ENCODE assay signal across 1 cellular context in genomic region chr18:2985628-2986027, GRCh38.
TF ChIP-seq lines count a peak whose summit lies in the region.

No MANE protein-coding gene starts in this region.

TF ChIP-seq in Ishikawa, 13 proteins besides CTCF, POLR2A, EP300 and RAD21 (continued from another document):
- TF ChIP-seq REST (IDR thresholded peaks at IDR 0.05; ENCODE audit: low read depth) (no peak), TAF1 (IDR thresholded peaks at IDR 0.05; ENCODE audit: low read depth) (no peak), MAX (IDR thresholded peaks at IDR 0.05) (no peak), CREB1 (IDR thresholded peaks at IDR 0.05; ENCODE audit: low read depth) (no peak), USF1 (IDR thresholded peaks at IDR 0.05) (no peak), CEBPB (IDR thresholded peaks at IDR 0.05) (no peak), NFIC (IDR thresholded peaks at IDR 0.05) (no peak), TEAD4 (IDR thresholded peaks at IDR 0.05) (no peak), FOXM1 (IDR thresholded peaks at IDR 0.05; ENCODE audit: borderline replicate concordance, low read depth) (no peak), YY1 (IDR thresholded peaks at IDR 0.05; ENCODE audit: low read depth) (no peak), ZBTB7A (IDR thresholded peaks at IDR 0.05; ENCODE audit: low read depth) (no peak)
